Comparison of ENCODE assay signal across 8 cellular contexts in genomic region chr2:105795575-105795934, GRCh38. TPM values are rescaled to one million over a fixed set of nuclear protein-coding genes. Genes with fewer than 3 reads are reported as not detected.
DNase-seq lines count a peak whose midpoint lies in the region; ATAC-seq and TF ChIP-seq lines count a peak whose summit lies in the region.

No MANE protein-coding gene starts in this region.

- CTCF ChIA-PET in MCF 10A (lab: Yijun Ruan, JAX) = no interaction called here

- POLR2A ChIA-PET in MCF 10A (lab: Yijun Ruan, JAX) = interaction anchor here (1.1 kb wide), 1 partner anchor 9 kb away, joined by 3 read pairs; no protein-coding TSS in a partner anchor

- TF ChIP-seq CTCF in MCF 10A (IDR thresholded peaks at IDR 0.05; ENCODE audit: unreplicated experiment) (no peak), breast epithelium (IDR thresholded peaks at IDR 0.05) (no peak), thoracic aorta (IDR thresholded peaks at IDR 0.05) (no peak), omental fat pad (IDR thresholded peaks at IDR 0.05) (no peak)

- ATAC-seq in effector memory CD8-positive, alpha-beta T cell (replicated peaks) = no peak
- ATAC-seq in thoracic aorta (ENCODE audit: insufficient number of reproducible peaks, low FRiP score, low read depth) = no peak
- no peak for ATAC-seq in omental fat pad (ENCODE audit: low FRiP score)

- H3K9me3 ChIP-seq in breast epithelium (no peaks in the 10 kb centered on the region), thoracic aorta (no peaks in the 10 kb centered on the region)

- H3K36me3 ChIP-seq in breast epithelium = no peaks in the 10 kb centered on the region
- no peaks in the 10 kb centered on the region for H3K36me3 ChIP-seq in thoracic aorta

- H3K27me3 ChIP-seq in breast epithelium = no peaks in the 10 kb centered on the region
- H3K27me3 ChIP-seq in thoracic aorta (replicated peaks; ENCODE audit: insufficient read depth) = no peaks in the 10 kb centered on the region

- no peak overlapping the region for H3K4me3 ChIP-seq in breast epithelium
- H3K4me3 ChIP-seq in thoracic aorta = peak overlapping the region; percentile 9

- H3K4me1 Mint-ChIP-seq in MCF 10A (ENCODE audit: insufficient read depth, unreplicated experiment) = peaks cover 34% of the 10 kb centered on the region
- peaks cover 72 to 78% of the 10 kb centered on the region in 2 donors for H3K4me1 Mint-ChIP-seq in effector memory CD8-positive, alpha-beta T cell (ENCODE audit: low read depth in 2 of 2)

- H3K9me3 Mint-ChIP-seq in MCF 10A (ENCODE audit: unreplicated experiment) = no peaks in the 10 kb centered on the region
- no peaks in the 10 kb centered on the region for H3K9me3 Mint-ChIP-seq in effector memory CD8-positive, alpha-beta T cell

- no TSS peak for BruUV-seq in MCF 10A (replicated peaks; lab: Mats Ljungman, UMichigan)

- H3K27me3 Mint-ChIP-seq in MCF 10A (ENCODE audit: insufficient read depth, unreplicated experiment) = no peaks in the 10 kb centered on the region
- H3K27me3 Mint-ChIP-seq in effector memory CD8-positive, alpha-beta T cell = no peaks in the 10 kb centered on the region

- H3K4me3 Mint-ChIP-seq in MCF 10A (ENCODE audit: unreplicated experiment) = no peak overlapping the region
- H3K4me3 Mint-ChIP-seq in effector memory CD8-positive, alpha-beta T cell = peak overlapping the region; percentile 75 to 77

- H3K4me1 ChIP-seq in breast epithelium (peaks cover 4 to 14% of the 10 kb centered on the region in 2 donors), thoracic aorta (ENCODE audit: control insufficient read depth in 1 of 2, low read depth in 2 of 2) (peaks cover 49 to 67% of the 10 kb centered on the region in 2 donors)

- no peak for TF ChIP-seq POLR2A in breast epithelium (IDR thresholded peaks at IDR 0.05)

- DNase-seq in MCF 10A (ENCODE audit: unreplicated experiment) (no peak), breast epithelium (ENCODE audit: low spot score in 2 of 2) (no peak), SIG-M5 (lab: John Stamatoyannopoulos, UW) (peak; percentile 7), thoracic aorta (ENCODE audit: low spot score) (no peak), omental fat pad (ENCODE audit: low spot score) (no peak), NOMO-1 treated with dmso at 0.1 percent for 144 hours (lab: John Stamatoyannopoulos, UW; ENCODE audit: unreplicated experiment) (no peak), globus pallidus (ENCODE audit: low spot score) (no peak)
- no peak for DNase-seq in effector memory CD8-positive, alpha-beta T cell

- intact Hi-C loops in MCF 10A (cut with micrococcal nuclease) (loop anchor here (10.0 kb wide), 1 partner anchor 59 kb away; no protein-coding TSS in a partner anchor), breast epithelium (cut with DNase I; ENCODE audit: low total_unique reads) (no loop called here)

- H3K27ac ChIP-seq in breast epithelium = no peak overlapping the region
- no peak overlapping the region for H3K27ac ChIP-seq in thoracic aorta

- peak overlapping the region; percentile 29 for H3K27ac Mint-ChIP-seq in MCF 10A (ENCODE audit: low read depth, unreplicated experiment)
- H3K27ac Mint-ChIP-seq in effector memory CD8-positive, alpha-beta T cell = peak overlapping the region; percentile 91 to 97

- H3K36me3 Mint-ChIP-seq in MCF 10A (ENCODE audit: insufficient read depth, unreplicated experiment) = peaks cover 5% of the 10 kb centered on the region
- peaks cover 29% of the 10 kb centered on the region for H3K36me3 Mint-ChIP-seq in effector memory CD8-positive, alpha-beta T cell (ENCODE audit: insufficient read depth)

RNA-seq across cellular contexts. Expression of gene NCK2, which starts 50.8 kb away (rescaled TPM):
- 35.3 and 36.5 TPM in 2 replicates for total RNA-seq in MCF 10A (2022)
- 10 to 100 TPM; 42.0 to 54.3 (median 46.9) TPM for total RNA-seq in breast epithelium
- total RNA-seq in thoracic aorta = 10 to 100 TPM; 41.0 to 50.0 TPM
- total RNA-seq in omental fat pad = 10 to 100 TPM; 32.6 to 43.7 (median 38.7) TPM
